ENCODE assay signal across 9 cellular contexts in genomic region chr2:112259509-112260294, GRCh38. TPM values are rescaled to one million over a fixed set of nuclear protein-coding genes. Genes with fewer than 3 reads are reported as not detected.
A peak's percentile ranks its signal among the peaks of the same experiment; 100 is the strongest.
DNase-seq lines count a peak whose midpoint lies in the region; ATAC-seq and TF ChIP-seq lines count a peak whose summit lies in the region.
"Had no signal": no experiment of that assay in that cellular context is flagged by ENCODE, and none has a peak within 500 bp of the region (broad histone marks: within the 10 kb centered on the region; RNA-seq: fewer than 3 reads in every experiment).

No MANE protein-coding gene starts in this region.

- 4% methylated on average over 13 of the region's 15 CpGs for WGBS in right lobe of liver (ENCODE audit: insufficient coverage, low coverage, low lambda C conversion rate, missing lambda C conversion rate)

- no peaks in the 10 kb centered on the region for H3K4me1 ChIP-seq in right lobe of liver

- TF ChIP-seq CTCF in right lobe of liver (IDR thresholded peaks at IDR 0.05) = peak; percentile 93 to 95 (median 94)

- H3K27me3 ChIP-seq in right lobe of liver = no peaks in the 10 kb centered on the region

- no peak overlapping the region for H3K4me3 ChIP-seq in right lobe of liver
- H3K4me3 ChIP-seq: skin epidermis had no signal

- TF ChIP-seq POLR2A in right lobe of liver (IDR thresholded peaks at IDR 0.05) = no peak

- intact Hi-C loops in right lobe of liver (cut with DNase I) = loop anchor here in 1 of 2 donors (10.0 kb wide), 1 partner anchor 175 kb away; the partner anchor contains the start of gene RGPD8

- no peak overlapping the region for H3K27ac ChIP-seq in right lobe of liver
- H3K27ac ChIP-seq: skin epidermis had no signal

- ATAC-seq in HG02938 (IDR thresholded peaks at IDR 0.05; ENCODE audit: unreplicated experiment) (peak; percentile 42), right lobe of liver (peak; percentile 81 to 83 (median 82))

- no peaks in the 10 kb centered on the region for H3K36me3 ChIP-seq in right lobe of liver

- H3K9me3 ChIP-seq in right lobe of liver = no peaks in the 10 kb centered on the region

- peak; percentile 30 for DNase-seq in GF-D8 (lab: John Stamatoyannopoulos, UW)
- DNase-seq in NCI-H526 treated with DMSO at 0.1 percent for 48 hours (lab: John Stamatoyannopoulos, UW) = peak; percentile 36
- DNase-seq in activated CD4-positive, alpha-beta T cell treated with anti-CD3 and anti-CD28 coated beads, Interleukin-2, amount 50 U/mL, for 1 hour = peak; percentile 85
- DNase-seq in dedifferentiated amniotic fluid mesenchymal stem cell (ENCODE audit: extremely low spot score) = peak; percentile 81
- peak; percentile 78 to 85 (median 85) for DNase-seq in right lobe of liver
- peak; percentile 66 to 79 (median 77) for DNase-seq in stimulated activated CD4-positive, alpha-beta T cell treated with anti-CD3 and anti-CD28 coated beads, TNF-alpha, amount 100 ng/mL, for 48 hours (ENCODE audit: low read depth in 3 of 3)
- DNase-seq in DMS79 treated with DMSO at 0.1 percent for 48 hours (lab: John Stamatoyannopoulos, UW) = no peak

RNA-seq across cellular contexts. Expression of gene ZC3H8, which starts 4.9 kb away (rescaled TPM):
- 10 to 100 TPM in 2 of 6 experiments, 1 to 10 TPM in 4; 3.4 to 34.4 (median 4.5) TPM for total RNA-seq in right lobe of liver

RNA-seq across cellular contexts. Expression of gene ZC3H6, which starts 15.7 kb away (rescaled TPM):
- total RNA-seq in right lobe of liver = 1 to 10 TPM; 1.2 to 4.3 (median 2.5) TPM
